In genomic region chr2:166436976-166437375, GRCh38 we compare ENCODE assay signal across 26 cellular contexts. TPM values are rescaled to one million over a fixed set of nuclear protein-coding genes. Genes with fewer than 3 reads are reported as not detected.
A peak's percentile ranks its signal among the peaks of the same experiment; 100 is the strongest.
DNase-seq lines count a peak whose midpoint lies in the region; ATAC-seq, FAIRE-seq and TF ChIP-seq lines count a peak whose summit lies in the region.
"Had no signal": no experiment of that assay in that cellular context is flagged by ENCODE, and none has a peak within 500 bp of the region (broad histone marks: within the 10 kb centered on the region; RNA-seq: fewer than 3 reads in every experiment).

No MANE protein-coding gene starts in this region.

- WGBS in K562 (ENCODE audit: insufficient coverage, low coverage, missing lambda C conversion rate): 0% methylated on average over 1 of the region's 1 CpG
- 80% methylated on average over 1 of the region's 1 CpG for WGBS in mesenchymal stem cell

- POLR2A ChIA-PET in K562 (lab: Yijun Ruan, JAX): interaction anchor here (0.6 kb wide), 1 partner anchor 47 kb away, joined by 3 read pairs; no protein-coding TSS in a partner anchor

- H3K4ac ChIP-seq in mesenchymal stem cell (ENCODE audit: low read depth in 1 of 2, low read length in 2 of 2): no peak overlapping the region

- H2BK12ac ChIP-seq in mesenchymal stem cell (ENCODE audit: low read length in 2 of 2): no peak overlapping the region

- no TSS peak for BruUV-seq in K562 (replicated peaks; lab: Mats Ljungman, UMichigan)

- no peak overlapping the region for H2AK5ac ChIP-seq in mesenchymal stem cell (ENCODE audit: low read length, severe bottlenecking)

- H2AFZ ChIP-seq in K562 (ENCODE audit: low read depth, low read length) (no peak overlapping the region), mesenchymal stem cell (ENCODE audit: low read depth, low read length) (peak overlapping the region; percentile 18)
- H2AFZ ChIP-seq: GM23338 had no signal

- no peaks in the 10 kb centered on the region for H3K79me2 ChIP-seq in K562 (ENCODE audit: control insufficient read depth, insufficient read depth, low read length)

- H3K4me3 ChIP-seq in left ventricle myocardium inferior (no peak overlapping the region), K562 (no peak overlapping the region), mesenchymal stem cell (ENCODE audit: insufficient read depth in 1 of 2, low read depth in 1 of 2, low read length in 2 of 2) (no peak overlapping the region)
- H3K4me3 ChIP-seq: A549; BLaER1 treated with 17β-estradiol and CSF1 and Interleukin-3, amounts not matched to agents 10 nM and 100 nM; GM12878; GM23338; HAP-1 had no signal

- H4K91ac ChIP-seq in mesenchymal stem cell (ENCODE audit: low read length): peak overlapping the region; percentile 39

- no peak for TF ChIP-seq RAD21 in K562 (CRISPR knock-in tag; conservative IDR thresholded peaks at IDR 0.05 in 1 of 2, IDR thresholded peaks at IDR 0.05 in 1 of 2)

- H3K79me1 ChIP-seq in mesenchymal stem cell (replicated peaks; ENCODE audit: low read length, poor library complexity, severe bottlenecking): no peaks in the 10 kb centered on the region

- H3K9me3 ChIP-seq in left ventricle myocardium inferior (replicated peaks): no peaks in the 10 kb centered on the region
- H3K9me3 ChIP-seq in K562 (replicated peaks; ENCODE audit: control insufficient read depth, insufficient read depth, low read depth, low read length): no peaks in the 10 kb centered on the region
- no peaks in the 10 kb centered on the region for H3K9me3 ChIP-seq in mesenchymal stem cell (ENCODE audit: control insufficient read depth, low read length)
- H3K9me3 ChIP-seq: A549, BE2C, HAP-1 had no signal

- H2BK5ac ChIP-seq in mesenchymal stem cell (ENCODE audit: low read depth, low read length, poor library complexity, severe bottlenecking): no peak overlapping the region

- no peak overlapping the region for H3K14ac ChIP-seq in mesenchymal stem cell (ENCODE audit: low read length in 2 of 2)

- ATAC-seq in left ventricle myocardium superior: peak; percentile 21
- ATAC-seq in K562: 0 out of 3 replicates have a peak, but pooled peaks have one; percentile 31
- ATAC-seq: A549, GM12878 had no signal

- H3K18ac ChIP-seq in mesenchymal stem cell (ENCODE audit: low read depth in 1 of 2, low read length in 2 of 2): no peak overlapping the region

- H4K20me1 ChIP-seq in K562 (replicated peaks; ENCODE audit: control insufficient read depth, insufficient read depth, low read length): no peaks in the 10 kb centered on the region
- H4K20me1 ChIP-seq: BLaER1 treated with 17β-estradiol and CSF1 and Interleukin-3, amounts not matched to agents 10 nM and 100 nM had no signal

- CTCF ChIA-PET in K562 (lab: Yijun Ruan, JAX; ENCODE audit: low intra/inter-chr PET ratio): no interaction called here

- no peak for DNase-seq in left ventricle myocardium superior
- DNase-seq in left ventricle myocardium inferior: no peak
- DNase-seq in K562 (ENCODE audit: extremely low read depth in 1 of 4, low spot score in 3 of 4): no peak
- no peak for DNase-seq in mesenchymal stem cell
- no peak for DNase-seq in OCI-M1 (lab: John Stamatoyannopoulos, UW)
- DNase-seq in HuH-7.5 (ENCODE audit: low spot score): no peak
- DNase-seq in stimulated activated CD4-positive, alpha-beta T cell treated with anti-CD3 and anti-CD28 coated beads, Interleukin-15, amount 100 ng/mL, for 24 hours: no peak
- DNase-seq: 8988T; ACHN; AML-193; BE2C; CD4-positive, alpha-beta T cell; CD8-positive, alpha-beta memory T cell; DMS 273 treated with DMSO at 0.1 percent for 48 hours; DMS79; EL; GDM1 had no signal

- no peak overlapping the region for H2BK120ac ChIP-seq in mesenchymal stem cell (ENCODE audit: low read depth, low read length)

- H3K9ac ChIP-seq in K562 (ENCODE audit: insufficient read depth in 1 of 2, low read depth in 2 of 2, low read length in 2 of 2) (no peak overlapping the region), mesenchymal stem cell (ENCODE audit: low read length) (no peak overlapping the region)
- H3K9ac ChIP-seq: BLaER1 treated with 17β-estradiol and CSF1 and Interleukin-3, amounts not matched to agents 10 nM and 100 nM had no signal

- H3K4me2 ChIP-seq in K562 (ENCODE audit: insufficient read depth, low read length) (no peak overlapping the region), mesenchymal stem cell (ENCODE audit: low read length, poor library complexity, severe bottlenecking) (no peak overlapping the region)
- H3K4me2 ChIP-seq: A549; BLaER1 treated with 17β-estradiol and CSF1 and Interleukin-3, amounts not matched to agents 10 nM and 100 nM; GM23338 had no signal

- no peak overlapping the region for H3K23ac ChIP-seq in mesenchymal stem cell (ENCODE audit: low read length in 2 of 2)

- intact Hi-C loops in left ventricle myocardium superior (cut with micrococcal nuclease) (no loop called here), left ventricle myocardium inferior (cut with micrococcal nuclease) (no loop called here), K562 (cut with micrococcal nuclease) (no loop called here)

- TF ChIP-seq EP300 in K562 (IDR thresholded peaks at IDR 0.05; ENCODE audit: low read length): no peak

- no peaks in the 10 kb centered on the region for H3K4me1 ChIP-seq in left ventricle myocardium inferior
- H3K4me1 ChIP-seq in K562 (replicated peaks in 1 of 2; ENCODE audit: control insufficient read depth in 2 of 2, insufficient read depth in 2 of 2, low read length in 2 of 2): no peaks in the 10 kb centered on the region
- no peaks in the 10 kb centered on the region for H3K4me1 ChIP-seq in mesenchymal stem cell (ENCODE audit: control insufficient read depth, insufficient read depth, low read depth, low read length)
- H3K4me1 ChIP-seq: A549; BE2C; BLaER1 treated with 17β-estradiol and CSF1 and Interleukin-3, amounts not matched to agents 10 nM and 100 nM; HAP-1 had no signal

- no peaks in the 10 kb centered on the region for H3K9me1 ChIP-seq in K562 (ENCODE audit: control insufficient read depth, insufficient read depth, low read length)

- H3K27ac ChIP-seq in left ventricle myocardium inferior (replicated peaks) (no peak overlapping the region), K562 (ENCODE audit: extremely low read depth, low read depth, low read length) (no peak overlapping the region), mesenchymal stem cell (ENCODE audit: low read length, poor library complexity, severe bottlenecking) (no peak overlapping the region)
- H3K27ac ChIP-seq: A549; BLaER1 treated with 17β-estradiol and CSF1 and Interleukin-3, amounts not matched to agents 10 nM and 100 nM had no signal

- no peak for FAIRE-seq in K562 (lab: Jason Lieb, UNC)
- FAIRE-seq: A549, D721Med, GM12878, GM19239 had no signal

- H2BK15ac ChIP-seq in mesenchymal stem cell (ENCODE audit: low read depth, poor library complexity, severe bottlenecking): no peak overlapping the region

- TF ChIP-seq POLR2A in K562 (conservative IDR thresholded peaks at IDR 0.05): no peak

- no peak overlapping the region for H4K8ac ChIP-seq in mesenchymal stem cell (ENCODE audit: low read length)

- H3K27me3 ChIP-seq in left ventricle myocardium inferior (ENCODE audit: low read depth): no peaks in the 10 kb centered on the region
- no peaks in the 10 kb centered on the region for H3K27me3 ChIP-seq in K562 (ENCODE audit: control insufficient read depth in 2 of 2, insufficient read depth in 2 of 2, low read length in 2 of 2)
- H3K27me3 ChIP-seq in mesenchymal stem cell (ENCODE audit: control insufficient read depth in 1 of 2, insufficient read depth in 1 of 2, low read length in 2 of 2): no peaks in the 10 kb centered on the region
- H3K27me3 ChIP-seq: BE2C; BLaER1 treated with 17β-estradiol and CSF1 and Interleukin-3, amounts not matched to agents 10 nM and 100 nM had no signal

- peaks cover 4% of the 10 kb centered on the region for H3K36me3 ChIP-seq in left ventricle myocardium inferior
- H3K36me3 ChIP-seq in K562 (ENCODE audit: control insufficient read depth, insufficient read depth, low read length): no peaks in the 10 kb centered on the region
- H3K36me3 ChIP-seq in mesenchymal stem cell (ENCODE audit: control insufficient read depth in 1 of 2, insufficient read depth in 2 of 2, low read depth in 1 of 2, low read length in 2 of 2): no peaks in the 10 kb centered on the region
- H3K36me3 ChIP-seq: BE2C; BLaER1 treated with 17β-estradiol and CSF1 and Interleukin-3, amounts not matched to agents 10 nM and 100 nM; HAP-1 had no signal

- in situ Hi-C loops in K562 (cut with MboI): no loop called here

- no peak for TF ChIP-seq CTCF in left ventricle myocardium inferior (IDR thresholded peaks at IDR 0.05; ENCODE audit: borderline replicate concordance)
- TF ChIP-seq CTCF in K562 (IDR thresholded peaks at IDR 0.05 in 2 of 3, conservative IDR thresholded peaks at IDR 0.05 in 1 of 3; ENCODE audit: insufficient read depth in 2 of 3, low read depth in 1 of 3, low read length in 3 of 3): no peak

TF ChIP-seq in K562, 482 proteins besides CTCF, POLR2A, EP300 and RAD21 (continues in another document):
- TF ChIP-seq SMARCC2 (IDR thresholded peaks at IDR 0.05; ENCODE audit: low read depth) (no peak), NFRKB (IDR thresholded peaks at IDR 0.05; ENCODE audit: low read depth) (no peak), MTF1 (CRISPR knock-in tag; IDR thresholded peaks at IDR 0.05; ENCODE audit: borderline replicate concordance) (no peak), CBX8 (IDR thresholded peaks at IDR 0.05; ENCODE audit: borderline replicate concordance, extremely low read depth, low read depth, low read length, poor library complexity, severe bottlenecking) (no peak)

RNA-seq across cellular contexts. Expression of gene SCN7A, which starts 57.1 kb away (rescaled TPM):
- total RNA-seq in left ventricle myocardium superior: 28.5 TPM
- 22.3 TPM for total RNA-seq in left ventricle myocardium inferior
- 0.05 and 0.16 TPM in 2 replicates for total RNA-seq in K562 (2011; cell fraction: chromatin; rRNA removed; ENCODE audit: low replicate concordance)
- total RNA-seq in K562 (2011; cell fraction: nucleolus; rRNA removed): not detected in 2 replicates
- total RNA-seq in K562 (2011; cell fraction: nucleoplasm; rRNA removed): not detected in 2 replicates
- total RNA-seq in K562 (2014; rRNA removed): 0.05 TPM in 1 of 2 replicates, not detected in the other
- 0.03 TPM in 1 of 2 replicates, not detected in the other for total RNA-seq in K562 (2014; rRNA removed; fragmentation: Illumina TruSeq; extraction: Trizol)
- total RNA-seq in K562 (2015; rRNA removed; fragmentation: Illumina TruSeq; extraction: Trizol): under 0.01 TPM in 2 replicates
- 0.04 and 0.07 TPM in 2 replicates for total RNA-seq in K562 (2021)
- not detected in 2 replicates for polyA plus RNA-seq in K562 (2011; rRNA removed)
- polyA plus RNA-seq in K562 (2011; cell fraction: cytosol; rRNA removed): not detected in 2 replicates
- 0.06 TPM in 1 of 2 replicates, not detected in the other for polyA plus RNA-seq in K562 (2011; cell fraction: nucleus; rRNA removed)
- 0.01 and 0.04 TPM in 2 replicates for polyA plus RNA-seq in K562 (2012)
- polyA plus RNA-seq in K562 (2014; fragmentation: Illumina TruSeq; extraction: Trizol): not detected in 2 replicates
- under 1 TPM; under 0.01 to 0.04 TPM for polyA plus RNA-seq in K562 (2014; fragmentation: Nextera tagmentation; extraction: Ambion mirVana)
- 0.03 TPM in 1 of 2 replicates, not detected in the other for polyA plus RNA-seq in K562 (2014; rRNA removed)
- not detected in 2 replicates for polyA minus RNA-seq in K562 (2011; rRNA and poly(A)+ RNA removed)
- not detected in 2 replicates for polyA minus RNA-seq in K562 (2011; cell fraction: cytosol; rRNA and poly(A)+ RNA removed)
- not detected in 2 replicates for polyA minus RNA-seq in K562 (2011; cell fraction: nucleus; rRNA and poly(A)+ RNA removed)
- not detected for polyA plus RNA-seq in mesenchymal stem cell (2013, experiment 1 of 2)
- not detected for polyA plus RNA-seq in mesenchymal stem cell (2013, experiment 2 of 2)
- total RNA-seq: CD4-positive, alpha-beta T cell; CD8-positive, alpha-beta memory T cell; H4 had no signal
- polyA plus RNA-seq: A549; CD14-positive monocyte; CD8-positive, alpha-beta memory T cell; GM12878 had no signal

Comparison
In these comparisons a context has a peak if more than half of its experiments do, and no peak if none do; other contexts are left out.
1. RNA of gene SCN7A, which starts 57.1 kb away (total RNA-seq): 28.5 TPM in left ventricle myocardium superior (single experiment) and 22.3 TPM in left ventricle myocardium inferior (single experiment); under 0.01 to 0.16 TPM in K562; every median in the first group is over 10 times any median in the second.